ENCODE assay signal across 13 cellular contexts in genomic region chr1:10686404-10687040, GRCh38.
DNase-seq lines count a peak whose midpoint lies in the region; ATAC-seq and TF ChIP-seq lines count a peak whose summit lies in the region.
"Had no signal": no experiment of that assay in that cellular context is flagged by ENCODE, and none has a peak within 500 bp of the region (broad histone marks: within the 10 kb centered on the region; RNA-seq: fewer than 3 reads in every experiment).

No MANE protein-coding gene starts in this region.

- 31% methylated on average over 6 of the region's 20 CpGs for WGBS in right lobe of liver (ENCODE audit: insufficient coverage, low coverage, low lambda C conversion rate, missing lambda C conversion rate)

- CTCF ChIA-PET in activated CD8-positive, alpha-beta memory T cell treated with anti-CD3 and anti-CD28 coated beads, Interleukin-2, amount 10 ng/mL, durations not matched to agents 7 days and 5 days (lab: Charles Lee), result no interaction called here

- H3K27ac ChIP-seq in WERI-Rb-1, result peak overlapping the region; percentile 81
- peak overlapping the region in 1 of 3 donors; percentile 61 for H3K27ac ChIP-seq in right lobe of liver
- peak overlapping the region; percentile 90 for H3K27ac ChIP-seq in stomach smooth muscle (ENCODE audit: low read length)
- H3K27ac ChIP-seq: testis had no signal

- H3K4me1 ChIP-seq in right lobe of liver (peaks cover 0 to 27% (median 11%) of the 10 kb centered on the region in 4 donors), stomach smooth muscle (ENCODE audit: control insufficient read depth, insufficient read depth, low read length) (peaks cover 98% of the 10 kb centered on the region)

- no peak overlapping the region for H3K27ac Mint-ChIP-seq in activated CD8-positive, alpha-beta memory T cell treated with anti-CD3 and anti-CD28 coated beads, Interleukin-2, amount 10 ng/mL, durations not matched to agents 7 days and 5 days
- H3K27ac Mint-ChIP-seq: activated naive CD4-positive, alpha-beta T cell treated with anti-CD3 and anti-CD28 coated beads, Interleukin-2, amount 50 U/mL, for 24 hours had no signal

- DNase-seq in NCI-H2081 (lab: John Stamatoyannopoulos, UW), result peak; percentile 42 to 61
- no peak for DNase-seq in NCI-H2081 treated with DMSO at 0.1 percent for 48 hours (lab: John Stamatoyannopoulos, UW)
- DNase-seq in WERI-Rb-1, result no peak
- no peak for DNase-seq in right lobe of liver
- no peak for DNase-seq in NK-92 treated with Interleukin-12 subunit alpha and Interleukin-12 subunit beta, amount 100 ng/mL, for 24 hours (lab: John Stamatoyannopoulos, UW)
- DNase-seq in amniotic stem cell (lab: John Stamatoyannopoulos, UW), result no peak
- no peak for DNase-seq in activated CD8-positive, alpha-beta memory T cell treated with anti-CD3 and anti-CD28 coated beads, Interleukin-2, amount 10 ng/mL, durations not matched to agents 7 days and 5 days
- DNase-seq: erythroblast, mammary epithelial cell had no signal

- TF ChIP-seq CTCF in WERI-Rb-1 (IDR thresholded peaks at IDR 0.05; ENCODE audit: low read depth, low read length), result 0 out of 2 replicates have a peak, but pooled peaks have one; percentile 12
- peak in 1 of 4 donors; percentile 7 for TF ChIP-seq CTCF in right lobe of liver (IDR thresholded peaks at IDR 0.05)

- intact Hi-C loops in right lobe of liver (cut with DNase I), result no loop called here

- H3K4me1 Mint-ChIP-seq in activated CD8-positive, alpha-beta memory T cell treated with anti-CD3 and anti-CD28 coated beads, Interleukin-2, amount 10 ng/mL, durations not matched to agents 7 days and 5 days, result no peaks in the 10 kb centered on the region
- H3K4me1 Mint-ChIP-seq: activated naive CD4-positive, alpha-beta T cell treated with anti-CD3 and anti-CD28 coated beads, Interleukin-2, amount 50 U/mL, for 24 hours had no signal

- H3K4me3 Mint-ChIP-seq in activated CD8-positive, alpha-beta memory T cell treated with anti-CD3 and anti-CD28 coated beads, Interleukin-2, amount 10 ng/mL, durations not matched to agents 7 days and 5 days, result no peak overlapping the region
- H3K4me3 Mint-ChIP-seq: activated naive CD4-positive, alpha-beta T cell treated with anti-CD3 and anti-CD28 coated beads, Interleukin-2, amount 50 U/mL, for 24 hours had no signal

- no peaks in the 10 kb centered on the region for H3K27me3 ChIP-seq in WERI-Rb-1 (ENCODE audit: insufficient read depth, low read depth, severe bottlenecking)
- H3K27me3 ChIP-seq in right lobe of liver, result no peaks in the 10 kb centered on the region
- H3K27me3 ChIP-seq in stomach smooth muscle (ENCODE audit: control insufficient read depth in 1 of 2, insufficient read depth in 2 of 2, low read length in 2 of 2), result no peaks in the 10 kb centered on the region
- H3K27me3 ChIP-seq: testis had no signal

- ATAC-seq in right lobe of liver, result peak; percentile 9 to 35 (median 22)
- no peak for ATAC-seq in activated CD8-positive, alpha-beta memory T cell treated with anti-CD3 and anti-CD28 coated beads, Interleukin-2, amount 10 ng/mL, durations not matched to agents 7 days and 5 days
- ATAC-seq: A549 had no signal

- peak overlapping the region in 1 of 2 donors; percentile 26 for H3K9ac ChIP-seq in stomach smooth muscle (ENCODE audit: low read length in 2 of 2)

- H3K4me3 ChIP-seq in WERI-Rb-1 (ENCODE audit: low read depth, low read length), result no peak overlapping the region
- no peak overlapping the region for H3K4me3 ChIP-seq in right lobe of liver
- H3K4me3 ChIP-seq in stomach smooth muscle (ENCODE audit: low read length in 2 of 2), result peak overlapping the region in 1 of 2 donors; percentile 22
- H3K4me3 ChIP-seq: A549, testis had no signal

- no peak for TF ChIP-seq POLR2A in right lobe of liver (IDR thresholded peaks at IDR 0.05)

- H3K27me3 Mint-ChIP-seq in activated CD8-positive, alpha-beta memory T cell treated with anti-CD3 and anti-CD28 coated beads, Interleukin-2, amount 10 ng/mL, durations not matched to agents 7 days and 5 days, result no peaks in the 10 kb centered on the region
- H3K27me3 Mint-ChIP-seq: activated naive CD4-positive, alpha-beta T cell treated with anti-CD3 and anti-CD28 coated beads, Interleukin-2, amount 50 U/mL, for 24 hours had no signal

- no peaks in the 10 kb centered on the region for H3K36me3 Mint-ChIP-seq in activated CD8-positive, alpha-beta memory T cell treated with anti-CD3 and anti-CD28 coated beads, Interleukin-2, amount 10 ng/mL, durations not matched to agents 7 days and 5 days
- H3K36me3 Mint-ChIP-seq: activated naive CD4-positive, alpha-beta T cell treated with anti-CD3 and anti-CD28 coated beads, Interleukin-2, amount 50 U/mL, for 24 hours had no signal

- peaks cover 22% of the 10 kb centered on the region for H3K36me3 ChIP-seq in WERI-Rb-1
- no peaks in the 10 kb centered on the region for H3K36me3 ChIP-seq in right lobe of liver
- no peaks in the 10 kb centered on the region for H3K36me3 ChIP-seq in stomach smooth muscle (ENCODE audit: control insufficient read depth in 2 of 2, insufficient read depth in 2 of 2, low read length in 2 of 2)

- H3K9me3 Mint-ChIP-seq in activated CD8-positive, alpha-beta memory T cell treated with anti-CD3 and anti-CD28 coated beads, Interleukin-2, amount 10 ng/mL, durations not matched to agents 7 days and 5 days (ENCODE audit: low read depth), result no peaks in the 10 kb centered on the region
- H3K9me3 Mint-ChIP-seq: activated naive CD4-positive, alpha-beta T cell treated with anti-CD3 and anti-CD28 coated beads, Interleukin-2, amount 50 U/mL, for 24 hours had no signal

- H3K9me3 ChIP-seq in WERI-Rb-1 (ENCODE audit: severe bottlenecking) (no peaks in the 10 kb centered on the region), right lobe of liver (no peaks in the 10 kb centered on the region), stomach smooth muscle (ENCODE audit: control insufficient read depth in 2 of 2, low read length in 2 of 2) (no peaks in the 10 kb centered on the region)
- H3K9me3 ChIP-seq: A549, testis had no signal

Comparison
In these comparisons a context has a peak if more than half of its experiments do, and no peak if none do; other contexts are left out.
1. DNase-seq: peak in NCI-H2081 (2 of 2); none in NCI-H2081 treated with DMSO at 0.1 percent for 48 hours (single experiment), WERI-Rb-1 (single experiment), right lobe of liver (0 of 3), NK-92 treated with Interleukin-12 subunit alpha and Interleukin-12 subunit beta, amount 100 ng/mL, for 24 hours (single experiment), amniotic stem cell (single experiment) and activated CD8-positive, alpha-beta memory T cell treated with anti-CD3 and anti-CD28 coated beads, Interleukin-2, amount 10 ng/mL, durations not matched to agents 7 days and 5 days (single experiment).